In the genomic region with DNA sequence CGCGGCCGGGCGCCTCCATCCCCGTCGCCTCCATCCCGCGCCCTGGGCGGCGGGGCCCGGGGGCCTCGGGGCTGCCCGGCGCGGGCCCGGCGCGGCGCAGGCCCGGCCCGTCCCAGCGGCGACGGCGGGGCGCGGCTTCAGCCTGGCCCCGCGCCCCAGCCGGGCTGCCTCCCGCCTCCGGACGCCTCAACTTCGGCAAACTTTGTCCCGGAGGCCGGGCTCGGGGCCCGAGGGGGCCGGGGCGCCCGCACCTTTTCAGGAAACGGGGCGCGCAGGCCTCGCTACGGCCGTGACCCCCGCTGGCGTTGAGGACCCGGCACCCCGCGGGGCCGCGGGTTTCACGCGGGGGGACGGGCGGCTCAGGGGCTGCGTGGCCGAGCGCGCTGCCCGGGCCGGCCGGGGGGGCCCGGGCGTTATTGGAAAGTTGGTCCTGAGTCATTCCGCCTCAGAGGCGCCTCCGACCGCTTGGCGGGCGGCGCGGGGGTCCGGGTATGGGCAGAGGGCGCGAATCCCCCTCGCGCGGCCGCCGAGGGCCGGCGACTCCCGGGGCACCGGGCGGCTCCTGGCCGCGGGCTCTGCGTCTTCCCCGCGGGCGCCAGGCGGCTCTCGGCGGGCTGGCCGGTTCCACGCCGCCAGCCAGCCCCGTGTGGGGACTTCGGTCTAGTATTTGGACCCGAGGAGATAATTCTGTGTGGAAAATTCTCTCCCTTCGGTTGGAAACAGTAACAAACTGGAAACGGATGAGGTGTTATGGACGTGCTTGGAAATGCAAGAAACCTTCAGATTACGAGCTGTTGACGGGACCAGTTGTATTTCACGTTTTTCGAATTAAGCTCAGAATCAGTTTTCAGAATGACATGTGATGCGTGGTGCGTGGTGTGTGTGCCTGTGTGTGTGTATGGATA, we compare ENCODE assay signal across 2 cellular contexts.
TF ChIP-seq lines count a peak whose summit lies in the region.

No MANE protein-coding gene starts in this region.

TF ChIP-seq in HEK293, 187 proteins besides CTCF, POLR2A, EP300 and RAD21 (continued from another document and continues in another):
- TF ChIP-seq, protein P1, sequence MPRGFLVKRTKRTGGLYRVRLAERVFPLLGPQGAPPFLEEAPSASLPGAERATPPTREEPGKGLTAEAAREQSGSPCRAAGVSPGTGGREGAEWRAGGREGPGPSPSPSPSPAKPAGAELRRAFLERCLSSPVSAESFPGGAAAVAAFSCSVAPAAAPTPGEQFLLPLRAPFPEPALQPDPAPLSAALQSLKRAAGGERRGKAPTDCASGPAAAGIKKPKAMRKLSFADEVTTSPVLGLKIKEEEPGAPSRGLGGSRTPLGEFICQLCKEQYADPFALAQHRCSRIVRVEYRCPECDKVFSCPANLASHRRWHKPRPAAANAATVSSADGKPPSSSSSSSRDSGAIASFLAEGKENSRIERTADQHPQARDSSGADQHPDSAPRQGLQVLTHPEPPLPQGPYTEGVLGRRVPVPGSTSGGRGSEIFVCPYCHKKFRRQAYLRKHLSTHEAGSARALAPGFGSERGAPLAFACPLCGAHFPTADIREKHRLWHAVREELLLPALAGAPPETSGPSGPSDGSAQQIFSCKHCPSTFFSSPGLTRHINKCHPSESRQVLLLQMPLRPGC (tag by site-specific recombination; IDR thresholded peaks at IDR 0.05), result no peak
- no peak for TF ChIP-seq GLIS1 (tag by site-specific recombination; IDR thresholded peaks at IDR 0.05)
- TF ChIP-seq, protein P2, sequence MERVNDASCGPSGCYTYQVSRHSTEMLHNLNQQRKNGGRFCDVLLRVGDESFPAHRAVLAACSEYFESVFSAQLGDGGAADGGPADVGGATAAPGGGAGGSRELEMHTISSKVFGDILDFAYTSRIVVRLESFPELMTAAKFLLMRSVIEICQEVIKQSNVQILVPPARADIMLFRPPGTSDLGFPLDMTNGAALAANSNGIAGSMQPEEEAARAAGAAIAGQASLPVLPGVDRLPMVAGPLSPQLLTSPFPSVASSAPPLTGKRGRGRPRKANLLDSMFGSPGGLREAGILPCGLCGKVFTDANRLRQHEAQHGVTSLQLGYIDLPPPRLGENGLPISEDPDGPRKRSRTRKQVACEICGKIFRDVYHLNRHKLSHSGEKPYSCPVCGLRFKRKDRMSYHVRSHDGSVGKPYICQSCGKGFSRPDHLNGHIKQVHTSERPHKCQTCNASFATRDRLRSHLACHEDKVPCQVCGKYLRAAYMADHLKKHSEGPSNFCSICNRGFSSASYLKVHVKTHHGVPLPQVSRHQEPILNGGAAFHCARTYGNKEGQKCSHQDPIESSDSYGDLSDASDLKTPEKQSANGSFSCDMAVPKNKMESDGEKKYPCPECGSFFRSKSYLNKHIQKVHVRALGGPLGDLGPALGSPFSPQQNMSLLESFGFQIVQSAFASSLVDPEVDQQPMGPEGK (tag by site-specific recombination; IDR thresholded peaks at IDR 0.05), result no peak
- TF ChIP-seq ZNF335 (tag by site-specific recombination; conservative IDR thresholded peaks at IDR 0.05), result peak; percentile 22; the same call in 1 of the 2 replicates
- TF ChIP-seq ZSCAN4 (tag by site-specific recombination; IDR thresholded peaks at IDR 0.05), result peak; percentile 82
- peak; percentile 27; the same call in 1 of the 2 replicates for TF ChIP-seq ZBTB20 (tag by site-specific recombination; IDR thresholded peaks at IDR 0.05)
- TF ChIP-seq GFI1B (tag by site-specific recombination; IDR thresholded peaks at IDR 0.05), result no peak
- no peak for TF ChIP-seq ZFP3 (tag by site-specific recombination; IDR thresholded peaks at IDR 0.05; ENCODE audit: low read depth)
- TF ChIP-seq ZBTB8A (tag by site-specific recombination; IDR thresholded peaks at IDR 0.05), result peak; percentile 27; the same call in 1 of the 2 replicates
- TF ChIP-seq, protein P3, sequence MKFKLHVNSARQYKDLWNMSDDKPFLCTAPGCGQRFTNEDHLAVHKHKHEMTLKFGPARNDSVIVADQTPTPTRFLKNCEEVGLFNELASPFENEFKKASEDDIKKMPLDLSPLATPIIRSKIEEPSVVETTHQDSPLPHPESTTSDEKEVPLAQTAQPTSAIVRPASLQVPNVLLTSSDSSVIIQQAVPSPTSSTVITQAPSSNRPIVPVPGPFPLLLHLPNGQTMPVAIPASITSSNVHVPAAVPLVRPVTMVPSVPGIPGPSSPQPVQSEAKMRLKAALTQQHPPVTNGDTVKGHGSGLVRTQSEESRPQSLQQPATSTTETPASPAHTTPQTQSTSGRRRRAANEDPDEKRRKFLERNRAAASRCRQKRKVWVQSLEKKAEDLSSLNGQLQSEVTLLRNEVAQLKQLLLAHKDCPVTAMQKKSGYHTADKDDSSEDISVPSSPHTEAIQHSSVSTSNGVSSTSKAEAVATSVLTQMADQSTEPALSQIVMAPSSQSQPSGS (tag by site-specific recombination; IDR thresholded peaks at IDR 0.05; ENCODE audit: low read depth), result no peak
- no peak for TF ChIP-seq ZNF544 (tag by site-specific recombination; IDR thresholded peaks at IDR 0.05)
- TF ChIP-seq ZNF169 (tag by site-specific recombination; IDR thresholded peaks at IDR 0.05), result no peak
- TF ChIP-seq, protein P4, sequence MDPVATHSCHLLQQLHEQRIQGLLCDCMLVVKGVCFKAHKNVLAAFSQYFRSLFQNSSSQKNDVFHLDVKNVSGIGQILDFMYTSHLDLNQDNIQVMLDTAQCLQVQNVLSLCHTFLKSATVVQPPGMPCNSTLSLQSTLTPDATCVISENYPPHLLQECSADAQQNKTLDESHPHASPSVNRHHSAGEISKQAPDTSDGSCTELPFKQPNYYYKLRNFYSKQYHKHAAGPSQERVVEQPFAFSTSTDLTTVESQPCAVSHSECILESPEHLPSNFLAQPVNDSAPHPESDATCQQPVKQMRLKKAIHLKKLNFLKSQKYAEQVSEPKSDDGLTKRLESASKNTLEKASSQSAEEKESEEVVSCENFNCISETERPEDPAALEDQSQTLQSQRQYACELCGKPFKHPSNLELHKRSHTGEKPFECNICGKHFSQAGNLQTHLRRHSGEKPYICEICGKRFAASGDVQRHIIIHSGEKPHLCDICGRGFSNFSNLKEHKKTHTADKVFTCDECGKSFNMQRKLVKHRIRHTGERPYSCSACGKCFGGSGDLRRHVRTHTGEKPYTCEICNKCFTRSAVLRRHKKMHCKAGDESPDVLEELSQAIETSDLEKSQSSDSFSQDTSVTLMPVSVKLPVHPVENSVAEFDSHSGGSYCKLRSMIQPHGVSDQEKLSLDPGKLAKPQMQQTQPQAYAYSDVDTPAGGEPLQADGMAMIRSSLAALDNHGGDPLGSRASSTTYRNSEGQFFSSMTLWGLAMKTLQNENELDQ (tag by site-specific recombination; IDR thresholded peaks at IDR 0.05; ENCODE audit: low read depth), result no peak
- TF ChIP-seq ZNF140 (tag by site-specific recombination; IDR thresholded peaks at IDR 0.05), result no peak
- TF ChIP-seq ZNF600 (tag by site-specific recombination; IDR thresholded peaks at IDR 0.05), result peak; percentile 76
- TF ChIP-seq ZNF561 (tag by site-specific recombination; IDR thresholded peaks at IDR 0.05; ENCODE audit: borderline replicate concordance), result peak; percentile 43; the same call in 1 of the 2 replicates

TF ChIP-seq in GM12878, 131 proteins besides CTCF, POLR2A, EP300 and RAD21 (continued from another document):
- TF ChIP-seq, protein P5, sequence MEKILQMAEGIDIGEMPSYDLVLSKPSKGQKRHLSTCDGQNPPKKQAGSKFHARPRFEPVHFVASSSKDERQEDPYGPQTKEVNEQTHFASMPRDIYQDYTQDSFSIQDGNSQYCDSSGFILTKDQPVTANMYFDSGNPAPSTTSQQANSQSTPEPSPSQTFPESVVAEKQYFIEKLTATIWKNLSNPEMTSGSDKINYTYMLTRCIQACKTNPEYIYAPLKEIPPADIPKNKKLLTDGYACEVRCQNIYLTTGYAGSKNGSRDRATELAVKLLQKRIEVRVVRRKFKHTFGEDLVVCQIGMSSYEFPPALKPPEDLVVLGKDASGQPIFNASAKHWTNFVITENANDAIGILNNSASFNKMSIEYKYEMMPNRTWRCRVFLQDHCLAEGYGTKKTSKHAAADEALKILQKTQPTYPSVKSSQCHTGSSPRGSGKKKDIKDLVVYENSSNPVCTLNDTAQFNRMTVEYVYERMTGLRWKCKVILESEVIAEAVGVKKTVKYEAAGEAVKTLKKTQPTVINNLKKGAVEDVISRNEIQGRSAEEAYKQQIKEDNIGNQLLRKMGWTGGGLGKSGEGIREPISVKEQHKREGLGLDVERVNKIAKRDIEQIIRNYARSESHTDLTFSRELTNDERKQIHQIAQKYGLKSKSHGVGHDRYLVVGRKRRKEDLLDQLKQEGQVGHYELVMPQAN (conservative IDR thresholded peaks at IDR 0.05), result peak; percentile 62; the same call in 1 of the 2 replicates
- TF ChIP-seq TAF1 (IDR thresholded peaks at IDR 0.05; ENCODE audit: borderline replicate concordance, low read depth, low read length), result 0 out of 2 replicates have a peak, but pooled peaks have one; percentile 29
- TF ChIP-seq BHLHE40 (IDR thresholded peaks at IDR 0.05; ENCODE audit: borderline replicate concordance in 1 of 2, low read depth in 2 of 2, low read length in 1 of 2), result peak in 1 of 2 experiments; percentile 18; a peak in 1 of 4 replicates
- TF ChIP-seq CHD1 (IDR thresholded peaks at IDR 0.05; ENCODE audit: low read depth, low read length), result 0 out of 2 replicates have a peak, but pooled peaks have one; percentile 7
- peak; percentile 78; the same call in 1 of the 2 replicates for TF ChIP-seq MLLT1 (IDR thresholded peaks at IDR 0.05)
- no peak for TF ChIP-seq E2F8 (IDR thresholded peaks at IDR 0.05; ENCODE audit: low read depth, partially characterized antibody)
- TF ChIP-seq HDAC6 (IDR thresholded peaks at IDR 0.05; ENCODE audit: unreplicated experiment), result no peak
- peak; percentile 51; the same call in 1 of the 2 replicates for TF ChIP-seq DPF2 (IDR thresholded peaks at IDR 0.05)
- TF ChIP-seq GABPA (IDR thresholded peaks at IDR 0.05; ENCODE audit: low read depth), result no peak
- TF ChIP-seq JUND (IDR thresholded peaks at IDR 0.05; ENCODE audit: low read depth, low read length), result no peak
- TF ChIP-seq NBN (IDR thresholded peaks at IDR 0.05), result peak; percentile 29; the same call in 1 of the 2 replicates
- TF ChIP-seq MYB (IDR thresholded peaks at IDR 0.05; ENCODE audit: borderline replicate concordance, low read depth, low read length), result no peak
- 0 out of 2 replicates have a peak, but pooled peaks have one; percentile 20 for TF ChIP-seq POLR2AphosphoS5 (IDR thresholded peaks at IDR 0.05; ENCODE audit: low read length)
- TF ChIP-seq EED (IDR thresholded peaks at IDR 0.05; ENCODE audit: low read depth), result no peak
- 0 out of 2 replicates have a peak, but pooled peaks have one; percentile 22 for TF ChIP-seq NR2F1 (conservative IDR thresholded peaks at IDR 0.05)
- TF ChIP-seq LARP7 (IDR thresholded peaks at IDR 0.05), result peak; percentile 88; the same call in 1 of the 2 replicates
TF ChIP-seq in GM12878: peak in this region for 12.
